In the genomic region with DNA sequence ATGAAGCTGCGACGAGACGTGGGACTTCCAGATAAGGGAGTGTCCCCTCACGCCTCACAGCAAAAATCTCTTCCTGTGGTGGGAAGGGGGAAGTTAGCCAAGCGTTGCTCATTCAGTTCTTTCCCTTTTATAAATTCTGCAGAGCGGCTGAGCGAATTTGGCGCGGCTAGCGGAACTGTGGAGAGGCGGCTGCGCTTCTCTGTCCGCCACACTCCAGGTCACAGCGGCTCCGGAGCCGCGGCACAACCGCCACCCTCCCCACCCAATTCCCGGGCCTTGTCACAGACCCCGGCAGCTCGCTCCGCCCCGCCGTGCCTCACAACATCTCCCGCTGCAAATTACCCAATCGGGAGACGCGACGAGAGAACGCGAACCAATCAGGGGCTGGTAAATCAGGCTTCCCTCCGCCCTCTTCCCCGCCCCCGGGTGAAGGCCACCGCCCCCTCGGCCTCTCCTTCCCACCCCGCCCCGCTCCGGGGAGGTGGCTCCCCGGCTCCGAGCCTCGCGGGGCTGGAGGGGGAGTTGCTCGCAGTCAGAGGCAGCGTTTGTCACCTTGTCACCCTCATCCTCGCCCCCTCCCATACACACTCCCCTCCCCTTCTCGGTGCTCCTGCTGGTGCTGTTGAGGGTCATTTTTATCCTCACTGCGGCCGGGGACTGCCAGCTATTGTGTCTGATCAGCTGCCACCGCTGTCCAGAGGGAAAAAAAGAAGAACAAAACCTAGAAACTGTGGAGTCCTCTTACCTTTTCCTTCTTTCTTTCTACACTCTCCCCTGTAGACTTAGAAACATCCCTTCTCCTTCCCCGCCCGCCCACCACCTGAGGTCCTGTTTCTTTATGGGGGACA, we compare ENCODE assay signal across 1 cellular context.
TF ChIP-seq lines count a peak whose summit lies in the region.

No MANE protein-coding gene starts in this region.

TF ChIP-seq in HEK293, 187 proteins besides CTCF, POLR2A, EP300 and RAD21 (continued from another document):
- TF ChIP-seq ZFHX2 (tag by site-specific recombination; conservative IDR thresholded peaks at IDR 0.05) (peak; percentile 40), ZNF341 (tag by site-specific recombination; IDR thresholded peaks at IDR 0.05; ENCODE audit: low read depth) (peak; percentile 69), ZNF10 (tag by site-specific recombination; IDR thresholded peaks at IDR 0.05) (no peak), KLF10 (tag by site-specific recombination; IDR thresholded peaks at IDR 0.05) (peak; percentile 15; the same call in 1 of the 2 replicates), ZNF37A (tag by site-specific recombination; IDR thresholded peaks at IDR 0.05) (no peak), ZBTB8A (tag by site-specific recombination; IDR thresholded peaks at IDR 0.05) (0 out of 2 replicates have a peak, but pooled peaks have one; percentile 9), PRDM1 (tag by site-specific recombination; IDR thresholded peaks at IDR 0.05) (no peak; the same call in 1 of the 2 replicates), ZNF600 (tag by site-specific recombination; IDR thresholded peaks at IDR 0.05) (peak; percentile 79), KLF16 (tag by site-specific recombination; IDR thresholded peaks at IDR 0.05) (peak; percentile 72; the same call in 1 of the 2 replicates), ZEB2 (tag by site-specific recombination; IDR thresholded peaks at IDR 0.05) (peak; percentile 32; the same call in 1 of the 2 replicates), ZNF701 (tag by site-specific recombination; IDR thresholded peaks at IDR 0.05) (no peak), ZNF394 (tag by site-specific recombination; IDR thresholded peaks at IDR 0.05; ENCODE audit: borderline replicate concordance) (peak; percentile 63)
- TF ChIP-seq, protein P1, sequence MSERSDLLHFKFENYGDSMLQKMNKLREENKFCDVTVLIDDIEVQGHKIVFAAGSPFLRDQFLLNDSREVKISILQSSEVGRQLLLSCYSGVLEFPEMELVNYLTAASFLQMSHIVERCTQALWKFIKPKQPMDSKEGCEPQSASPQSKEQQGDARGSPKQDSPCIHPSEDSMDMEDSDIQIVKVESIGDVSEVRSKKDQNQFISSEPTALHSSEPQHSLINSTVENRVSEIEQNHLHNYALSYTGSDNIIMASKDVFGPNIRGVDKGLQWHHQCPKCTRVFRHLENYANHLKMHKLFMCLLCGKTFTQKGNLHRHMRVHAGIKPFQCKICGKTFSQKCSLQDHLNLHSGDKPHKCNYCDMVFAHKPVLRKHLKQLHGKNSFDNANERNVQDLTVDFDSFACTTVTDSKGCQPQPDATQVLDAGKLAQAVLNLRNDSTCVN (tag by site-specific recombination; optimal IDR thresholded peaks at IDR 0.05), result peak; percentile 44
- TF ChIP-seq, protein P2, sequence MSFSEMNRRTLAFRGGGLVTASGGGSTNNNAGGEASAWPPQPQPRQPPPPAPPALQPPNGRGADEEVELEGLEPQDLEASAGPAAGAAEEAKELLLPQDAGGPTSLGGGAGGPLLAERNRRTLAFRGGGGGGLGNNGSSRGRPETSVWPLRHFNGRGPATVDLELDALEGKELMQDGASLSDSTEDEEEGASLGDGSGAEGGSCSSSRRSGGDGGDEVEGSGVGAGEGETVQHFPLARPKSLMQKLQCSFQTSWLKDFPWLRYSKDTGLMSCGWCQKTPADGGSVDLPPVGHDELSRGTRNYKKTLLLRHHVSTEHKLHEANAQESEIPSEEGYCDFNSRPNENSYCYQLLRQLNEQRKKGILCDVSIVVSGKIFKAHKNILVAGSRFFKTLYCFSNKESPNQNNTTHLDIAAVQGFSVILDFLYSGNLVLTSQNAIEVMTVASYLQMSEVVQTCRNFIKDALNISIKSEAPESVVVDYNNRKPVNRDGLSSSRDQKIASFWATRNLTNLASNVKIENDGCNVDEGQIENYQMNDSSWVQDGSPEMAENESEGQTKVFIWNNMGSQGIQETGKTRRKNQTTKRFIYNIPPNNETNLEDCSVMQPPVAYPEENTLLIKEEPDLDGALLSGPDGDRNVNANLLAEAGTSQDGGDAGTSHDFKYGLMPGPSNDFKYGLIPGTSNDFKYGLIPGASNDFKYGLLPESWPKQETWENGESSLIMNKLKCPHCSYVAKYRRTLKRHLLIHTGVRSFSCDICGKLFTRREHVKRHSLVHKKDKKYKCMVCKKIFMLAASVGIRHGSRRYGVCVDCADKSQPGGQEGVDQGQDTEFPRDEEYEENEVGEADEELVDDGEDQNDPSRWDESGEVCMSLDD (tag by site-specific recombination; IDR thresholded peaks at IDR 0.05), result peak; percentile 16; the same call in 1 of the 2 replicates
- TF ChIP-seq, protein P3, sequence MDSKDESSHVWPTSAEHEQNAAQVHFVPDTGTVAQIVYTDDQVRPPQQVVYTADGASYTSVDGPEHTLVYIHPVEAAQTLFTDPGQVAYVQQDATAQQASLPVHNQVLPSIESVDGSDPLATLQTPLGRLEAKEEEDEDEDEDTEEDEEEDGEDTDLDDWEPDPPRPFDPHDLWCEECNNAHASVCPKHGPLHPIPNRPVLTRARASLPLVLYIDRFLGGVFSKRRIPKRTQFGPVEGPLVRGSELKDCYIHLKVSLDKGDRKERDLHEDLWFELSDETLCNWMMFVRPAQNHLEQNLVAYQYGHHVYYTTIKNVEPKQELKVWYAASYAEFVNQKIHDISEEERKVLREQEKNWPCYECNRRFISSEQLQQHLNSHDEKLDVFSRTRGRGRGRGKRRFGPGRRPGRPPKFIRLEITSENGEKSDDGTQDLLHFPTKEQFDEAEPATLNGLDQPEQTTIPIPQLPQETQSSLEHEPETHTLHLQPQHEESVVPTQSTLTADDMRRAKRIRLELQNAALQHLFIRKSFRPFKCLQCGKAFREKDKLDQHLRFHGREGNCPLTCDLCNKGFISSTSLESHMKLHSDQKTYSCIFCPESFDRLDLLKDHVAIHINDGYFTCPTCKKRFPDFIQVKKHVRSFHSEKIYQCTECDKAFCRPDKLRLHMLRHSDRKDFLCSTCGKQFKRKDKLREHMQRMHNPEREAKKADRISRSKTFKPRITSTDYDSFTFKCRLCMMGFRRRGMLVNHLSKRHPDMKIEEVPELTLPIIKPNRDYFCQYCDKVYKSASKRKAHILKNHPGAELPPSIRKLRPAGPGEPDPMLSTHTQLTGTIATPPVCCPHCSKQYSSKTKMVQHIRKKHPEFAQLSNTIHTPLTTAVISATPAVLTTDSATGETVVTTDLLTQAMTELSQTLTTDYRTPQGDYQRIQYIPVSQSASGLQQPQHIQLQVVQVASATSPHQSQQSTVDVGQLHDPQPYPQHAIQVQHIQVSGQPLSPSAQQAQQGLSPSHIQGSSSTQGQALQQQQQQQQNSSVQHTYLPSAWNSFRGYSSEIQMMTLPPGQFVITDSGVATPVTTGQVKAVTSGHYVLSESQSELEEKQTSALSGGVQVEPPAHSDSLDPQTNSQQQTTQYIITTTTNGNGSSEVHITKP (tag by site-specific recombination; IDR thresholded peaks at IDR 0.05), result peak; percentile 72
- TF ChIP-seq, protein P4, sequence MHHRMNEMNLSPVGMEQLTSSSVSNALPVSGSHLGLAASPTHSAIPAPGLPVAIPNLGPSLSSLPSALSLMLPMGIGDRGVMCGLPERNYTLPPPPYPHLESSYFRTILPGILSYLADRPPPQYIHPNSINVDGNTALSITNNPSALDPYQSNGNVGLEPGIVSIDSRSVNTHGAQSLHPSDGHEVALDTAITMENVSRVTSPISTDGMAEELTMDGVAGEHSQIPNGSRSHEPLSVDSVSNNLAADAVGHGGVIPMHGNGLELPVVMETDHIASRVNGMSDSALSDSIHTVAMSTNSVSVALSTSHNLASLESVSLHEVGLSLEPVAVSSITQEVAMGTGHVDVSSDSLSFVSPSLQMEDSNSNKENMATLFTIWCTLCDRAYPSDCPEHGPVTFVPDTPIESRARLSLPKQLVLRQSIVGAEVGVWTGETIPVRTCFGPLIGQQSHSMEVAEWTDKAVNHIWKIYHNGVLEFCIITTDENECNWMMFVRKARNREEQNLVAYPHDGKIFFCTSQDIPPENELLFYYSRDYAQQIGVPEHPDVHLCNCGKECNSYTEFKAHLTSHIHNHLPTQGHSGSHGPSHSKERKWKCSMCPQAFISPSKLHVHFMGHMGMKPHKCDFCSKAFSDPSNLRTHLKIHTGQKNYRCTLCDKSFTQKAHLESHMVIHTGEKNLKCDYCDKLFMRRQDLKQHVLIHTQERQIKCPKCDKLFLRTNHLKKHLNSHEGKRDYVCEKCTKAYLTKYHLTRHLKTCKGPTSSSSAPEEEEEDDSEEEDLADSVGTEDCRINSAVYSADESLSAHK (tag by site-specific recombination; IDR thresholded peaks at IDR 0.05), result peak; percentile 43; the same call in 1 of the 2 replicates
TF ChIP-seq in HEK293: peak in this region for 38.
